Comparison of ENCODE assay signal across 1 cellular context in genomic region chr11:44952082-44952481, GRCh38.
TF ChIP-seq lines count a peak whose summit lies in the region.

No MANE protein-coding gene starts in this region.

TF ChIP-seq in H1, 55 proteins besides CTCF, POLR2A, EP300 and RAD21:
- TF ChIP-seq JUN (IDR thresholded peaks at IDR 0.05; ENCODE audit: low read depth, low read length) = no peak
- no peak for TF ChIP-seq ZNF274 (IDR thresholded peaks at IDR 0.05; ENCODE audit: borderline replicate concordance, extremely low read depth, low read length)
- TF ChIP-seq ATF2 (IDR thresholded peaks at IDR 0.05; ENCODE audit: low read length) = no peak
- no peak for TF ChIP-seq CHD2 (IDR thresholded peaks at IDR 0.05; ENCODE audit: low read length)
- no peak for TF ChIP-seq SRF (IDR thresholded peaks at IDR 0.05; ENCODE audit: low read depth, low read length)
- TF ChIP-seq SP2 (IDR thresholded peaks at IDR 0.05; ENCODE audit: low read length) = no peak
- TF ChIP-seq MAFK (IDR thresholded peaks at IDR 0.05; ENCODE audit: low read depth, low read length) = no peak
- TF ChIP-seq, protein P1, sequence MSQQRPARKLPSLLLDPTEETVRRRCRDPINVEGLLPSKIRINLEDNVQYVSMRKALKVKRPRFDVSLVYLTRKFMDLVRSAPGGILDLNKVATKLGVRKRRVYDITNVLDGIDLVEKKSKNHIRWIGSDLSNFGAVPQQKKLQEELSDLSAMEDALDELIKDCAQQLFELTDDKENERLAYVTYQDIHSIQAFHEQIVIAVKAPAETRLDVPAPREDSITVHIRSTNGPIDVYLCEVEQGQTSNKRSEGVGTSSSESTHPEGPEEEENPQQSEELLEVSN (IDR thresholded peaks at IDR 0.05) = no peak
- TF ChIP-seq CTBP2 (IDR thresholded peaks at IDR 0.05; ENCODE audit: borderline replicate concordance, insufficient read depth, insufficient read length, low read length) = no peak
- no peak for TF ChIP-seq EGR1 (IDR thresholded peaks at IDR 0.05; ENCODE audit: borderline replicate concordance, low read depth, low read length)
- TF ChIP-seq, protein P2, sequence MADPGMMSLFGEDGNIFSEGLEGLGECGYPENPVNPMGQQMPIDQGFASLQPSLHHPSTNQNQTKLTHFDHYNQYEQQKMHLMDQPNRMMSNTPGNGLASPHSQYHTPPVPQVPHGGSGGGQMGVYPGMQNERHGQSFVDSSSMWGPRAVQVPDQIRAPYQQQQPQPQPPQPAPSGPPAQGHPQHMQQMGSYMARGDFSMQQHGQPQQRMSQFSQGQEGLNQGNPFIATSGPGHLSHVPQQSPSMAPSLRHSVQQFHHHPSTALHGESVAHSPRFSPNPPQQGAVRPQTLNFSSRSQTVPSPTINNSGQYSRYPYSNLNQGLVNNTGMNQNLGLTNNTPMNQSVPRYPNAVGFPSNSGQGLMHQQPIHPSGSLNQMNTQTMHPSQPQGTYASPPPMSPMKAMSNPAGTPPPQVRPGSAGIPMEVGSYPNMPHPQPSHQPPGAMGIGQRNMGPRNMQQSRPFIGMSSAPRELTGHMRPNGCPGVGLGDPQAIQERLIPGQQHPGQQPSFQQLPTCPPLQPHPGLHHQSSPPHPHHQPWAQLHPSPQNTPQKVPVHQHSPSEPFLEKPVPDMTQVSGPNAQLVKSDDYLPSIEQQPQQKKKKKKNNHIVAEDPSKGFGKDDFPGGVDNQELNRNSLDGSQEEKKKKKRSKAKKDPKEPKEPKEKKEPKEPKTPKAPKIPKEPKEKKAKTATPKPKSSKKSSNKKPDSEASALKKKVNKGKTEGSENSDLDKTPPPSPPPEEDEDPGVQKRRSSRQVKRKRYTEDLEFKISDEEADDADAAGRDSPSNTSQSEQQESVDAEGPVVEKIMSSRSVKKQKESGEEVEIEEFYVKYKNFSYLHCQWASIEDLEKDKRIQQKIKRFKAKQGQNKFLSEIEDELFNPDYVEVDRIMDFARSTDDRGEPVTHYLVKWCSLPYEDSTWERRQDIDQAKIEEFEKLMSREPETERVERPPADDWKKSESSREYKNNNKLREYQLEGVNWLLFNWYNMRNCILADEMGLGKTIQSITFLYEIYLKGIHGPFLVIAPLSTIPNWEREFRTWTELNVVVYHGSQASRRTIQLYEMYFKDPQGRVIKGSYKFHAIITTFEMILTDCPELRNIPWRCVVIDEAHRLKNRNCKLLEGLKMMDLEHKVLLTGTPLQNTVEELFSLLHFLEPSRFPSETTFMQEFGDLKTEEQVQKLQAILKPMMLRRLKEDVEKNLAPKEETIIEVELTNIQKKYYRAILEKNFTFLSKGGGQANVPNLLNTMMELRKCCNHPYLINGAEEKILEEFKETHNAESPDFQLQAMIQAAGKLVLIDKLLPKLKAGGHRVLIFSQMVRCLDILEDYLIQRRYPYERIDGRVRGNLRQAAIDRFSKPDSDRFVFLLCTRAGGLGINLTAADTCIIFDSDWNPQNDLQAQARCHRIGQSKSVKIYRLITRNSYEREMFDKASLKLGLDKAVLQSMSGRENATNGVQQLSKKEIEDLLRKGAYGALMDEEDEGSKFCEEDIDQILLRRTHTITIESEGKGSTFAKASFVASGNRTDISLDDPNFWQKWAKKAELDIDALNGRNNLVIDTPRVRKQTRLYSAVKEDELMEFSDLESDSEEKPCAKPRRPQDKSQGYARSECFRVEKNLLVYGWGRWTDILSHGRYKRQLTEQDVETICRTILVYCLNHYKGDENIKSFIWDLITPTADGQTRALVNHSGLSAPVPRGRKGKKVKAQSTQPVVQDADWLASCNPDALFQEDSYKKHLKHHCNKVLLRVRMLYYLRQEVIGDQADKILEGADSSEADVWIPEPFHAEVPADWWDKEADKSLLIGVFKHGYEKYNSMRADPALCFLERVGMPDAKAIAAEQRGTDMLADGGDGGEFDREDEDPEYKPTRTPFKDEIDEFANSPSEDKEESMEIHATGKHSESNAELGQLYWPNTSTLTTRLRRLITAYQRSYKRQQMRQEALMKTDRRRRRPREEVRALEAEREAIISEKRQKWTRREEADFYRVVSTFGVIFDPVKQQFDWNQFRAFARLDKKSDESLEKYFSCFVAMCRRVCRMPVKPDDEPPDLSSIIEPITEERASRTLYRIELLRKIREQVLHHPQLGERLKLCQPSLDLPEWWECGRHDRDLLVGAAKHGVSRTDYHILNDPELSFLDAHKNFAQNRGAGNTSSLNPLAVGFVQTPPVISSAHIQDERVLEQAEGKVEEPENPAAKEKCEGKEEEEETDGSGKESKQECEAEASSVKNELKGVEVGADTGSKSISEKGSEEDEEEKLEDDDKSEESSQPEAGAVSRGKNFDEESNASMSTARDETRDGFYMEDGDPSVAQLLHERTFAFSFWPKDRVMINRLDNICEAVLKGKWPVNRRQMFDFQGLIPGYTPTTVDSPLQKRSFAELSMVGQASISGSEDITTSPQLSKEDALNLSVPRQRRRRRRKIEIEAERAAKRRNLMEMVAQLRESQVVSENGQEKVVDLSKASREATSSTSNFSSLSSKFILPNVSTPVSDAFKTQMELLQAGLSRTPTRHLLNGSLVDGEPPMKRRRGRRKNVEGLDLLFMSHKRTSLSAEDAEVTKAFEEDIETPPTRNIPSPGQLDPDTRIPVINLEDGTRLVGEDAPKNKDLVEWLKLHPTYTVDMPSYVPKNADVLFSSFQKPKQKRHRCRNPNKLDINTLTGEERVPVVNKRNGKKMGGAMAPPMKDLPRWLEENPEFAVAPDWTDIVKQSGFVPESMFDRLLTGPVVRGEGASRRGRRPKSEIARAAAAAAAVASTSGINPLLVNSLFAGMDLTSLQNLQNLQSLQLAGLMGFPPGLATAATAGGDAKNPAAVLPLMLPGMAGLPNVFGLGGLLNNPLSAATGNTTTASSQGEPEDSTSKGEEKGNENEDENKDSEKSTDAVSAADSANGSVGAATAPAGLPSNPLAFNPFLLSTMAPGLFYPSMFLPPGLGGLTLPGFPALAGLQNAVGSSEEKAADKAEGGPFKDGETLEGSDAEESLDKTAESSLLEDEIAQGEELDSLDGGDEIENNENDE (IDR thresholded peaks at IDR 0.05; ENCODE audit: insufficient replicate concordance, low read length) = no peak
